ENCODE assay signal across 27 cellular contexts in the genomic region with DNA sequence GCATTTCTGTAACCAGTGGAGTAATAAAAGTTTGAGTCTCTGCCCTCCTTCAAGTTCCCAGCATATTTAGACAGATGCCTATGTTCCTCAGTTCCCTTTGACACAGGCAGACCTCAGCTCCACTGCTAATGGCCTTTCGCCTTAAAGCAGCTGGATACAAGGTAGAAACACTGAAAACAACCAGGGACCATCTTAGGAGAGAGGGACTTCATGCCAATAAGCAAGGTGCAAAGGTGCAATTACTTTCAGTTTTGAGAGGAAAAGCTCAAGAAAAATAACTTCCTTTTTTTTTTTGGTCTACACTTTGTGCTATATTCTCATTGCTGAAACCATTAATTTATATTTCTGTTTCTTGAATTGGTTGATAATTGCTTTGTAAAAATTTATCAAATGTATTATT.
"Had no signal": no experiment of that assay in that cellular context is flagged by ENCODE, and none has a peak within 500 bp of the region (broad histone marks: within the 10 kb centered on the region; RNA-seq: fewer than 3 reads in every experiment).

No MANE protein-coding gene starts in this region.

- ATAC-seq: activated naive CD8-positive, alpha-beta T cell treated with anti-CD3 and anti-CD28 coated beads, Interleukin-2, amount 50 U/mL, for 24 hours; effector memory CD8-positive, alpha-beta T cell; gastroesophageal sphincter; sciatic nerve had no signal

- H3K27ac Mint-ChIP-seq: activated CD4-positive, alpha-beta memory T cell treated with anti-CD3 and anti-CD28 coated beads, Interleukin-2, amount 10 ng/mL, durations not matched to agents 7 days and 5 days; activated CD4-positive, alpha-beta T cell treated with anti-CD3 and anti-CD28 coated beads, Interleukin-2, amount 10 ng/mL, durations not matched to agents 7 days and 5 days; activated naive CD8-positive, alpha-beta T cell treated with anti-CD3 and anti-CD28 coated beads, Interleukin-2, amount 50 U/mL, for 24 hours; activated T-cell treated with anti-CD3 and anti-CD28 coated beads, Interleukin-2, amount 50 U/mL, for 24 hours; effector memory CD8-positive, alpha-beta T cell; mesothelial cell of epicardium; nephron progenitor cell; stimulated activated naive CD8-positive, alpha-beta T cell treated with anti-CD3 and anti-CD28 coated beads, Interleukin-15, Interleukin-2, amounts not matched to agents 100 ng/mL and 50 ng/mL, for 24 hours had no signal

- H3K27me3 Mint-ChIP-seq: activated CD4-positive, alpha-beta memory T cell treated with anti-CD3 and anti-CD28 coated beads, Interleukin-2, amount 10 ng/mL, durations not matched to agents 7 days and 5 days; activated CD4-positive, alpha-beta T cell treated with anti-CD3 and anti-CD28 coated beads, Interleukin-2, amount 10 ng/mL, durations not matched to agents 7 days and 5 days; activated naive CD8-positive, alpha-beta T cell treated with anti-CD3 and anti-CD28 coated beads, Interleukin-2, amount 50 U/mL, for 24 hours; activated T-cell treated with anti-CD3 and anti-CD28 coated beads, Interleukin-2, amount 50 U/mL, for 24 hours; effector memory CD8-positive, alpha-beta T cell; naive B cell; stimulated activated naive CD8-positive, alpha-beta T cell treated with anti-CD3 and anti-CD28 coated beads, Interleukin-15, Interleukin-2, amounts not matched to agents 100 ng/mL and 50 ng/mL, for 24 hours had no signal

- H3K4me3 ChIP-seq: gastroesophageal sphincter, skin epidermis, thoracic aorta had no signal

- H3K27ac ChIP-seq: gastroesophageal sphincter, neutrophil, skin epidermis, thoracic aorta had no signal

- H3K27me3 ChIP-seq: gastroesophageal sphincter, neutrophil had no signal

- H3K4me1 Mint-ChIP-seq: activated CD4-positive, alpha-beta memory T cell treated with anti-CD3 and anti-CD28 coated beads, Interleukin-2, amount 10 ng/mL, durations not matched to agents 7 days and 5 days; activated CD4-positive, alpha-beta T cell treated with anti-CD3 and anti-CD28 coated beads, Interleukin-2, amount 10 ng/mL, durations not matched to agents 7 days and 5 days; activated naive CD8-positive, alpha-beta T cell treated with anti-CD3 and anti-CD28 coated beads, Interleukin-2, amount 50 U/mL, for 24 hours; mesothelial cell of epicardium; nephron progenitor cell had no signal

- DNase-seq: activated CD4-positive, alpha-beta memory T cell treated with anti-CD3 and anti-CD28 coated beads, Interleukin-2, amount 10 ng/mL, durations not matched to agents 7 days and 5 days; activated CD4-positive, alpha-beta T cell treated with anti-CD3 and anti-CD28 coated beads for 1 hour; activated CD4-positive, alpha-beta T cell treated with anti-CD3 and anti-CD28 coated beads, Interleukin-2, amount 10 ng/mL, durations not matched to agents 7 days and 5 days; activated CD8-positive, alpha-beta memory T cell treated with anti-CD3 and anti-CD28 coated beads, Interleukin-2, amount 50 U/mL, for 48 hours; activated gamma-delta T cell; activated naive CD4-positive, alpha-beta T cell treated with anti-CD3 and anti-CD28 coated beads, Interleukin-2, amount 50 U/mL, for 16 hours; activated naive CD8-positive, alpha-beta T cell treated with anti-CD3 and anti-CD28 coated beads, Interleukin-2, amount 50 U/mL, for 24 hours; activated T-cell treated with anti-CD3 and anti-CD28 coated beads, Interleukin-2, amount 50 U/mL, for 24 hours; amygdala; caudate nucleus; cortex of kidney; effector memory CD8-positive, alpha-beta T cell; erythroblast; head of caudate nucleus; hypothalamus; naive B cell; nephron progenitor cell; stimulated activated CD4-positive, alpha-beta T cell treated with anti-CD3 and anti-CD28 coated beads, Interleukin-12 subunit alpha, Interleukin-12 subunit beta, amount 100 ng/mL, for 4 hours; stimulated activated CD4-positive, alpha-beta T cell treated with anti-CD3 and anti-CD28 coated beads, Interleukin-4, amount 100 ng/mL, for 1 hour; trophoblast cell had no signal

- H3K4me1 ChIP-seq: gastroesophageal sphincter had no signal

- H3K9me3 Mint-ChIP-seq: activated naive CD8-positive, alpha-beta T cell treated with anti-CD3 and anti-CD28 coated beads, Interleukin-2, amount 50 U/mL, for 24 hours had no signal

- H3K9me3 ChIP-seq: gastroesophageal sphincter, neutrophil, thoracic aorta had no signal

- H3K4me3 Mint-ChIP-seq: activated CD4-positive, alpha-beta memory T cell treated with anti-CD3 and anti-CD28 coated beads, Interleukin-2, amount 10 ng/mL, durations not matched to agents 7 days and 5 days; activated CD4-positive, alpha-beta T cell treated with anti-CD3 and anti-CD28 coated beads, Interleukin-2, amount 10 ng/mL, durations not matched to agents 7 days and 5 days; activated naive CD8-positive, alpha-beta T cell treated with anti-CD3 and anti-CD28 coated beads, Interleukin-2, amount 50 U/mL, for 24 hours; activated T-cell treated with anti-CD3 and anti-CD28 coated beads, Interleukin-2, amount 50 U/mL, for 24 hours; effector memory CD8-positive, alpha-beta T cell; mesothelial cell of epicardium; nephron progenitor cell; stimulated activated naive CD8-positive, alpha-beta T cell treated with anti-CD3 and anti-CD28 coated beads, Interleukin-15, Interleukin-2, amounts not matched to agents 100 ng/mL and 50 ng/mL, for 24 hours had no signal

- H3K36me3 ChIP-seq: gastroesophageal sphincter, neutrophil, thoracic aorta had no signal
